Comparison of ENCODE assay signal across 1 cellular context in the genomic region with DNA sequence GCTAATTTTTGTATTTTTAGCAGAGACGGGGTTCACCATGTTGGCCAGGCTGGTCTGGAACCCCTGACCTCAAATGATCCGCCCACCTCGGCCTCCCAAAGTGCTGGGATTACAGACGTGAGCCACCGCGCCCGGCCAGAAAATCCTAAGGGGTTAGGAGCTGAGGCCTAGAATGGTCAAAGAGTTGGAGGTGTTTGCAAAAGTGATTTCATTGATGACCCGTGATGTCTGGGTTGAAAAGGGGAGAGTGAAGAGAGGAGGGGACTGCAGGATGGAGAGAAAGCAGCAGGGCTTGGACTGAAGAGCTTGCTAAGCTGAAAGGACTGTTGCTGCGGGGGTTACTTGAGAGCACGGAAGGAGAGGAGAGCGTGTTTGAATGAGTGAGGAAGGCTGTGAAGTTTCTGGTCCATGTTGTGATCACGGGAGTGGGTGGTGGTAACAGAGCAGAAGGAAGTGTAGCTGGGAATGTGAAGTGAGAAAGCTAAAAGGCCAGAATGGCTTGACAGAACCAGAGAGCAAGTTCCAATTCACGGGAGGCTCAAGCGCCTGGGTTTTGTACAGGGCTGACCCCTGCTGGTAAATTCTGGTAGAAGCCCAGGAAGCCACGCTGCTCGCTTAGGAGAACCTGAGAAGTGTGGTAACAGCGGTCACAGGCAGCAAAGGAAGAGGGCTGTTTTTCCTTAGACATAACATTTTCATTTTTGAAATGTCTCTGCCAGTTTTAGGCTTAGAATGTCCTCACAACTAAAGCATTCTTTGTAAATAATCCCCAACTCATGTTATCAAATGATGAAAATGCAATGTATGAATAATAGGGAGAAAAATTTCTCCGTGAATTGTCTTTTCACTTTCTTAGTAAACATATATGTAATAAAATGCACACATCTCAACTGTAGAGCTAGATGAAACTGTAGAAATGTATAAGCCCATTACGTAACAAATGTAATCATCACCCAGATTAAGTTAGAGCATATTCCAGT.
TF ChIP-seq lines count a peak whose summit lies in the region.

No MANE protein-coding gene starts in this region.

TF ChIP-seq in GM12878, 131 proteins besides CTCF, POLR2A, EP300 and RAD21 (continued from another document):
- TF ChIP-seq, protein P1, sequence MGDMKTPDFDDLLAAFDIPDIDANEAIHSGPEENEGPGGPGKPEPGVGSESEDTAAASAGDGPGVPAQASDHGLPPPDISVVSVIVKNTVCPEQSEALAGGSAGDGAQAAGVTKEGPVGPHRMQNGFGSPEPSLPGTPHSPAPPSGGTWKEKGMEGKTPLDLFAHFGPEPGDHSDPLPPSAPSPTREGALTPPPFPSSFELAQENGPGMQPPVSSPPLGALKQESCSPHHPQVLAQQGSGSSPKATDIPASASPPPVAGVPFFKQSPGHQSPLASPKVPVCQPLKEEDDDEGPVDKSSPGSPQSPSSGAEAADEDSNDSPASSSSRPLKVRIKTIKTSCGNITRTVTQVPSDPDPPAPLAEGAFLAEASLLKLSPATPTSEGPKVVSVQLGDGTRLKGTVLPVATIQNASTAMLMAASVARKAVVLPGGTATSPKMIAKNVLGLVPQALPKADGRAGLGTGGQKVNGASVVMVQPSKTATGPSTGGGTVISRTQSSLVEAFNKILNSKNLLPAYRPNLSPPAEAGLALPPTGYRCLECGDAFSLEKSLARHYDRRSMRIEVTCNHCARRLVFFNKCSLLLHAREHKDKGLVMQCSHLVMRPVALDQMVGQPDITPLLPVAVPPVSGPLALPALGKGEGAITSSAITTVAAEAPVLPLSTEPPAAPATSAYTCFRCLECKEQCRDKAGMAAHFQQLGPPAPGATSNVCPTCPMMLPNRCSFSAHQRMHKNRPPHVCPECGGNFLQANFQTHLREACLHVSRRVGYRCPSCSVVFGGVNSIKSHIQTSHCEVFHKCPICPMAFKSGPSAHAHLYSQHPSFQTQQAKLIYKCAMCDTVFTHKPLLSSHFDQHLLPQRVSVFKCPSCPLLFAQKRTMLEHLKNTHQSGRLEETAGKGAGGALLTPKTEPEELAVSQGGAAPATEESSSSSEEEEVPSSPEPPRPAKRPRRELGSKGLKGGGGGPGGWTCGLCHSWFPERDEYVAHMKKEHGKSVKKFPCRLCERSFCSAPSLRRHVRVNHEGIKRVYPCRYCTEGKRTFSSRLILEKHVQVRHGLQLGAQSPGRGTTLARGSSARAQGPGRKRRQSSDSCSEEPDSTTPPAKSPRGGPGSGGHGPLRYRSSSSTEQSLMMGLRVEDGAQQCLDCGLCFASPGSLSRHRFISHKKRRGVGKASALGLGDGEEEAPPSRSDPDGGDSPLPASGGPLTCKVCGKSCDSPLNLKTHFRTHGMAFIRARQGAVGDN (IDR thresholded peaks at IDR 0.05): no peak
- TF ChIP-seq SMC3 (IDR thresholded peaks at IDR 0.05; ENCODE audit: borderline replicate concordance, low read length) (peak; percentile 83), BHLHE40 (IDR thresholded peaks at IDR 0.05; ENCODE audit: borderline replicate concordance in 1 of 2, low read depth in 2 of 2, low read length in 1 of 2) (no peak), YY1 (IDR thresholded peaks at IDR 0.05; ENCODE audit: low read depth, low read length) (peak; percentile 62), RUNX3 (IDR thresholded peaks at IDR 0.05; ENCODE audit: low read length) (peak; percentile 24; the same call in 1 of the 2 replicates)
- TF ChIP-seq, protein P2, sequence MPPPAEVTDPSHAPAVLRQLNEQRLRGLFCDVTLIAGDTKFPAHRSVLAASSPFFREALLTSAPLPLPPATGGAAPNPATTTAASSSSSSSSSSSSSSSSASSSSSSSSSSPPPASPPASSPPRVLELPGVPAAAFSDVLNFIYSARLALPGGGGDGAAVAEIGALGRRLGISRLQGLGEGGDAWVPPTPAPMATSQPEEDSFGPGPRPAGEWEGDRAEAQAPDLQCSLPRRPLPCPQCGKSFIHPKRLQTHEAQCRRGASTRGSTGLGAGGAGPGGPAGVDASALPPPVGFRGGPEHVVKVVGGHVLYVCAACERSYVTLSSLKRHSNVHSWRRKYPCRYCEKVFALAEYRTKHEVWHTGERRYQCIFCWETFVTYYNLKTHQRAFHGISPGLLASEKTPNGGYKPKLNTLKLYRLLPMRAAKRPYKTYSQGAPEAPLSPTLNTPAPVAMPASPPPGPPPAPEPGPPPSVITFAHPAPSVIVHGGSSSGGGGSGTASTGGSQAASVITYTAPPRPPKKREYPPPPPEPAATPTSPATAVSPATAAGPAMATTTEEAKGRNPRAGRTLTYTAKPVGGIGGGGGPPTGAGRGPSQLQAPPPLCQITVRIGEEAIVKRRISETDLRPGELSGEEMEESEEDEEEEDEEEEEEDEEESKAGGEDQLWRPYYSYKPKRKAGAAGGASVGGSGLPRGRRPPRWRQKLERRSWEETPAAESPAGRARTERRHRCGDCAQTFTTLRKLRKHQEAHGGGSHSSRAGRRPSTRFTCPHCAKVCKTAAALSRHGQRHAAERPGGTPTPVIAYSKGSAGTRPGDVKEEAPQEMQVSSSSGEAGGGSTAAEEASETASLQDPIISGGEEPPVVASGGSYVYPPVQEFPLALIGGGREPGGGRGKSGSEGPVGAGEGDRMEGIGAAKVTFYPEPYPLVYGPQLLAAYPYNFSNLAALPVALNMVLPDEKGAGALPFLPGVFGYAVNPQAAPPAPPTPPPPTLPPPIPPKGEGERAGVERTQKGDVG (CRISPR knock-in tag; IDR thresholded peaks at IDR 0.05): no peak
